8 cellular contexts compared by ENCODE assay signal in the genomic region with DNA sequence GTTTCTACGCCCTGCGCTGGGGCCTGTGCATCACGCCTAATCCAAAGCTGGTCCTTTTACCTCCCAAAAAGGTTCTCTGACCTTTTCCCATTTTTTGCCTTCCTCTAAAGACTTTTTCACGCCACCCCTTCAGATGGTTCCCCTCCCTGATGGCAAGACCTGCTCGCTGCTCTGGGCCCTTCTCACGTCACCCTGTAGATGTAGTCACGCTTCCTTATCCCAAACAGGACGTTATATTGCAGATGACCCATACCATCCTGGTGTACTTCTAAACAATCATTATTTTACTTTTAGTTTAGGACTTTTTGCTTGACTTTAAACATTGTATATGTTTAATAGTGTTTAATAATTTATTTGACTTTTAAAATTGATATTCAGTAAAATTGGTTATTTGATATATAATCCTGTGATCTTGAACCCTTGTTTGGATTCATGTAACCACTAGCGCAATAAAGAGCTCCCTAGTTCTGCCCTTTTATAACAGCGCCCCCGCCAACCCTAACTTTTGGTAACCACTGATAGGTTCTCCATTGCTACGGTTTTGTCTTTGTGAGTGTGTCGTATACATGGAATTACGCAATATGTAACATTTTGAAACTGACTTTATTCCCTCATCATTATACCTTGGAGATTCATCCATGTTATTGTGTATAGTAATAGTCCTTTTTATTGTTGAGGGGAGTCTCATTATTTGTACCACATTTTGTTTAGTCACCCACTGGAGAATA. TPM values are rescaled to one million over a fixed set of nuclear protein-coding genes. Genes with fewer than 3 reads are reported as not detected.
A peak's percentile ranks its signal among the peaks of the same experiment; 100 is the strongest.
DNase-seq lines count a peak whose midpoint lies in the region; ATAC-seq and TF ChIP-seq lines count a peak whose summit lies in the region.

No MANE protein-coding gene starts in this region.

- H2BK15ac ChIP-seq in mesendoderm (replicated peaks; ENCODE audit: low read depth) = no peak overlapping the region

- ATAC-seq in aorta (ENCODE audit: low FRiP score) (peak; percentile 24), HG02970 (IDR thresholded peaks at IDR 0.05; ENCODE audit: low FRiP score, unreplicated experiment) (no peak)

- peak overlapping the region; percentile 91 for H3K56ac ChIP-seq in mesendoderm (ENCODE audit: low read length)

- no peaks in the 10 kb centered on the region for H3K36me3 ChIP-seq in DOHH2 (ENCODE audit: control insufficient read depth, low read length)
- no peaks in the 10 kb centered on the region for H3K36me3 ChIP-seq in mammary epithelial cell (ENCODE audit: insufficient read depth, low read length)
- H3K36me3 ChIP-seq in mesendoderm (ENCODE audit: control insufficient read depth, insufficient read depth, low read length) = no peaks in the 10 kb centered on the region
- no peaks in the 10 kb centered on the region for H3K36me3 ChIP-seq in aorta (ENCODE audit: control insufficient read depth in 1 of 2, insufficient read depth in 2 of 2, low read length in 1 of 2)

- H3K27me3 ChIP-seq in DOHH2 (ENCODE audit: control insufficient read depth, low read length) (no peaks in the 10 kb centered on the region), mammary epithelial cell (ENCODE audit: insufficient read depth, low read length) (no peaks in the 10 kb centered on the region), mesendoderm (ENCODE audit: insufficient read depth, low read length, poor library complexity) (peaks cover 2% of the 10 kb centered on the region), aorta (ENCODE audit: control insufficient read depth in 1 of 2, insufficient read depth in 2 of 2, low read length in 1 of 2) (no peaks in the 10 kb centered on the region)

- dilution Hi-C loops in mammary epithelial cell (cut with HindIII; ENCODE audit: low sequenced_read_pairs) = no loop called here

- WGBS in mammary epithelial cell (ENCODE audit: low coverage, missing lambda C conversion rate) = 57% methylated on average over 14 of the region's 14 CpGs
- no CpG with 5 or more reads among the region's 14 CpGs for WGBS in mesendoderm (ENCODE audit: extremely low coverage, insufficient coverage, low lambda C conversion rate)
- 44 to 47% methylated on average over 14 of the region's 14 CpGs for WGBS in aorta, 2 donors

- H3K9ac ChIP-seq in mammary epithelial cell (ENCODE audit: insufficient read depth, low read length) (no peak overlapping the region), mesendoderm (ENCODE audit: low read length) (peak overlapping the region; percentile 81)

- no peak overlapping the region for H4K5ac ChIP-seq in mesendoderm (ENCODE audit: low read length)

- H3K9me3 ChIP-seq in DOHH2 (ENCODE audit: control insufficient read depth, insufficient read depth, low read length) (no peaks in the 10 kb centered on the region), mammary epithelial cell (replicated peaks; ENCODE audit: insufficient read depth, low read length) (no peaks in the 10 kb centered on the region), aorta (ENCODE audit: control insufficient read depth, low read length) (no peaks in the 10 kb centered on the region)

- H4K8ac ChIP-seq in mesendoderm (ENCODE audit: low read depth, low read length) = no peak overlapping the region

- DNase-seq in LNCaP clone FGC (ENCODE audit: low read depth) = no peak
- DNase-seq in mammary epithelial cell = no peak
- no peak for DNase-seq in mesendoderm
- no peak for DNase-seq in aorta
- no peak for DNase-seq in stimulated activated naive CD4-positive, alpha-beta T cell (lab: John Stamatoyannopoulos, UW)
- DNase-seq in NCI-H2107 treated with DMSO at 0.1 percent for 48 hours (lab: John Stamatoyannopoulos, UW; ENCODE audit: unreplicated experiment) = no peak

- intact Hi-C loops in mammary epithelial cell (cut with micrococcal nuclease) (no loop called here), aorta (cut with DNase I) (no loop called here)

- H3K4me3 ChIP-seq in DOHH2 (ENCODE audit: low read length) (peak overlapping the region; percentile 81), LNCaP clone FGC (ENCODE audit: low read depth, low read length) (peak overlapping the region; percentile 61), mammary epithelial cell (replicated peaks in 1 of 3; ENCODE audit: insufficient read depth in 1 of 3, low read depth in 2 of 3, low read length in 3 of 3) (peak overlapping the region; percentile 6 to 61 (median 40)), mesendoderm (ENCODE audit: low read length) (peak overlapping the region; percentile 65), aorta (ENCODE audit: low read length in 2 of 2) (peak overlapping the region; percentile 94 to 97)

- H3K4me2 ChIP-seq in DOHH2 (ENCODE audit: low read length) (peak overlapping the region; percentile 85), mammary epithelial cell (ENCODE audit: insufficient read depth, low read depth, low read length) (peak overlapping the region; percentile 79), mesendoderm (ENCODE audit: low read length) (peak overlapping the region; percentile 77)

- no TSS peak for BruUV-seq in mammary epithelial cell (replicated peaks; lab: Mats Ljungman, UMichigan)

- H2AFZ ChIP-seq in mammary epithelial cell (ENCODE audit: low read depth, low read length) = peak overlapping the region; percentile 86

- H3K9me2 ChIP-seq in DOHH2 (replicated peaks; ENCODE audit: control insufficient read depth, low read length) = no peaks in the 10 kb centered on the region

- H3K79me2 ChIP-seq in DOHH2 (ENCODE audit: control insufficient read depth, low read length) (no peaks in the 10 kb centered on the region), mammary epithelial cell (ENCODE audit: insufficient read depth, low read length) (no peaks in the 10 kb centered on the region), mesendoderm (ENCODE audit: control insufficient read depth, insufficient read depth, low read length) (no peaks in the 10 kb centered on the region)

- no peaks in the 10 kb centered on the region for H3K79me1 ChIP-seq in mesendoderm (ENCODE audit: low read length)

- peaks cover 4% of the 10 kb centered on the region; the same call in 1 of the 2 replicates for H3F3A ChIP-seq in DOHH2 (ENCODE audit: control insufficient read depth, insufficient read depth)

- CTCF ChIA-PET in mammary epithelial cell (lab: Charles Lee; ENCODE audit: low non-redundant PET) = no interaction called here

- H2AK5ac ChIP-seq in mesendoderm (ENCODE audit: low read length) = no peak overlapping the region

- H3K23ac ChIP-seq in mesendoderm (ENCODE audit: low read length) = no peak overlapping the region

- no peak overlapping the region for H3K18ac ChIP-seq in mesendoderm (ENCODE audit: low read length)

- H2BK5ac ChIP-seq in mesendoderm (ENCODE audit: low read length) = no peak overlapping the region

- in situ Hi-C loops in mammary epithelial cell (cut with MboI; ENCODE audit: low sequenced_read_pairs in 2 of 2) = no loop called here

- no peak overlapping the region for H3K27ac ChIP-seq in DOHH2 (ENCODE audit: low read depth, low read length)
- no peak overlapping the region for H3K27ac ChIP-seq in mammary epithelial cell (ENCODE audit: insufficient read depth, low read depth, low read length)
- H3K27ac ChIP-seq in mesendoderm (ENCODE audit: low read depth, low read length) = peak overlapping the region; percentile 4
- H3K27ac ChIP-seq in aorta (ENCODE audit: low read depth in 1 of 2, low read length in 2 of 2) = no peak overlapping the region

- H3K4me1 ChIP-seq in DOHH2 (ENCODE audit: control insufficient read depth, low read length) (peaks cover 4% of the 10 kb centered on the region), mammary epithelial cell (ENCODE audit: insufficient read depth, low read length) (peaks cover 4% of the 10 kb centered on the region), mesendoderm (ENCODE audit: control insufficient read depth, low read depth, low read length) (peaks cover 3% of the 10 kb centered on the region), aorta (ENCODE audit: control insufficient read depth in 1 of 2, insufficient read depth in 2 of 2, low read length in 2 of 2) (no peaks in the 10 kb centered on the region)

- TF ChIP-seq CTCF in DOHH2 (IDR thresholded peaks at IDR 0.05; ENCODE audit: low read depth, low read length, poor library complexity, severe bottlenecking) = no peak
- no peak for TF ChIP-seq CTCF in LNCaP clone FGC (IDR thresholded peaks at IDR 0.05; ENCODE audit: control insufficient read depth, extremely low read depth, insufficient read depth)
- TF ChIP-seq CTCF in mammary epithelial cell (conservative IDR thresholded peaks at IDR 0.05 in 1 of 2, IDR thresholded peaks at IDR 0.05 in 1 of 2; ENCODE audit: extremely low read depth in 1 of 2, insufficient read depth in 1 of 2, low read depth in 1 of 2, low read length in 2 of 2) = no peak

- no peak overlapping the region for H3K4ac ChIP-seq in mesendoderm (ENCODE audit: low read depth, low read length)

- H2BK120ac ChIP-seq in mesendoderm (ENCODE audit: low read depth, low read length) = no peak overlapping the region

- H4K20me1 ChIP-seq in DOHH2 (ENCODE audit: control insufficient read depth, insufficient read depth, low read depth, low read length) (no peaks in the 10 kb centered on the region), mammary epithelial cell (ENCODE audit: insufficient read depth, low read length) (no peaks in the 10 kb centered on the region)

RNA-seq across cellular contexts. Expression of a gene that starts 0.8 kb away (rescaled TPM):
- total RNA-seq in mammary epithelial cell (under 1 TPM; 0.09 to 0.50 TPM), aorta (1 to 10 TPM; 1.7 to 3.9 TPM)
- polyA plus RNA-seq in mammary epithelial cell (0.01 TPM), aorta (1 to 10 TPM in 1 of 2 donors, under 1 TPM in 1; 0.87 to 1.8 TPM)
- polyA minus RNA-seq in mammary epithelial cell = not detected
- 2.4 TPM for polyA plus RNA-seq in mesendoderm (2013, experiment 1 of 2)
- polyA plus RNA-seq in mesendoderm (2013, experiment 2 of 2) = 2.2 TPM

Comparison
In these comparisons a context has a peak if more than half of its experiments do, and no peak if none do; other contexts are left out.
1. H3K4me3 ChIP-seq: peak in every context shown above with its lines; median percentile 96 in aorta; 81 in DOHH2; 65 in mesendoderm; 61 in LNCaP clone FGC; 40 in mammary epithelial cell.